In the genomic region with DNA sequence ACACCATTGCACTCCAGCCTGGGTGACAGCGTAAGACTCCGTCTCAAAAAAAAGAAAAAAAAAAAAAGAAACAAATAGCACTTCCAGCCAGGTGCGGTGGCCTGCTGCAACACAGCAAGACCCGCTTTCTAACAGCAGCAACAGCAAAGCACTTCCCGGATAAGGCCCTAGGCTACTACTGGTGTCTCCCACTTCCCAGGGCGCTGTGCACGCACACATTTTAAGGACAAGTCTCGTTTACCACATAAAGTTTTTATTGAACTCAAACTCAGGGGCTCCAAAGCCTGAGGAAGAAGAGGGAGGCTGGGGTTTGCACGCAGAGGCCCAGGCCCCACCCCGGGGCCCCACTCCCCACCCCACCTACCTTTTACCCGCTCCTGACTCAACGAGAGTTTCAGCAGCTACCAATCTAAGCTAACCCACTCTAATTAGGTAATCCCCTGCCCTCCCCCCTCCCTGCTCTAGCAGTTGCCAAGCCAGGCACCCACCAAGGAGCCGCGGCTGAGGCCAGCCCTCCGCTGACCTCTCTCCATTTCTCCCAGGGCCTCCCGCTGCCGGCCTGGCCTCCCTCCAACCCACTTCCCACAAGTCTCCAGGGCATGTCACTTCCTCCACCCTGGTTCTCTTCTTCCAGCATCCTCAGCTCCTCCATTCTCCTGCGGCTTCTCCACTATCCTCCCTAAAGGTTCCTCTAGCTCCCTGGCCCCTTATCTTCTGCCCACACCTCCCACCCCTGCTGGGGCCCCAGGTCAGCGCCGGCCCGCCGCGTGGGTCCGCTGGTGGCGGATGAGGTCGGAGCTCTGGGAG, we compare ENCODE assay signal across 15 cellular contexts. TPM values are rescaled to one million over a fixed set of nuclear protein-coding genes. Genes with fewer than 3 reads are reported as not detected.
DNase-seq lines count a peak whose midpoint lies in the region; ATAC-seq, FAIRE-seq and TF ChIP-seq lines count a peak whose summit lies in the region.
"Had no signal": no experiment of that assay in that cellular context is flagged by ENCODE, and none has a peak within 500 bp of the region (broad histone marks: within the 10 kb centered on the region; RNA-seq: fewer than 3 reads in every experiment).

No MANE protein-coding gene starts in this region.

- H3K9me3 Mint-ChIP-seq in activated naive CD4-positive, alpha-beta T cell treated with anti-CD3 and anti-CD28 coated beads for 36 hours, result no peaks in the 10 kb centered on the region
- no peaks in the 10 kb centered on the region for H3K9me3 Mint-ChIP-seq in IgD-negative memory B cell
- H3K9me3 Mint-ChIP-seq: effector memory CD8-positive, alpha-beta T cell had no signal

- H3K4me1 ChIP-seq in GM12878 (ENCODE audit: control insufficient read depth, insufficient read depth, low read length), result peaks cover 15% of the 10 kb centered on the region
- peaks cover 6% of the 10 kb centered on the region for H3K4me1 ChIP-seq in osteoblast (ENCODE audit: insufficient read depth, low read length)
- H3K4me1 ChIP-seq in left lung, result peaks cover 12 to 25% of the 10 kb centered on the region in 2 donors

- H3K9ac ChIP-seq in GM12878 (ENCODE audit: control insufficient read depth, insufficient read depth, low read length), result no peak overlapping the region

- H3K36me3 ChIP-seq in GM12878 (ENCODE audit: control insufficient read depth in 2 of 2, insufficient read depth in 2 of 2, low read length in 1 of 2), result peaks cover 10 to 17% of the 10 kb centered on the region in 2 experiments; a peak in 3 of 4 replicates
- H3K36me3 ChIP-seq in osteoblast (ENCODE audit: insufficient read depth, low read length), result peaks cover 10% of the 10 kb centered on the region
- peaks cover 0 to 43% of the 10 kb centered on the region in 2 donors for H3K36me3 ChIP-seq in left lung

- no peak overlapping the region for H3K4me2 ChIP-seq in GM12878 (ENCODE audit: control insufficient read depth, insufficient read depth)
- H3K4me2 ChIP-seq in osteoblast (ENCODE audit: insufficient read depth, low read length), result no peak overlapping the region

- CTCF ChIA-PET in activated naive CD4-positive, alpha-beta T cell treated with anti-CD3 and anti-CD28 coated beads for 36 hours (lab: Charles Lee), result interaction anchor here (0.6 to 1.2 kb wide), 2 partner anchors 16 to 75 kb away, joined by 3 to 4 read pairs; no protein-coding TSS in a partner anchor
- CTCF ChIA-PET in GM12878 (lab: Yijun Ruan, JAX), result interaction anchor here (0.6 kb wide), 1 partner anchor 48 kb away, joined by 3 read pairs; a partner anchor contains a TSS

- H3K4me3 ChIP-seq in GM12878, result no peak overlapping the region
- H3K4me3 ChIP-seq in osteoblast (ENCODE audit: insufficient read depth, low read length), result no peak overlapping the region
- H3K4me3 ChIP-seq in left lung, result no peak overlapping the region

- BruUV-seq in GM12878 (replicated peaks; lab: Mats Ljungman, UMichigan), result no TSS peak

- TF ChIP-seq CTCF in GM12878 (IDR thresholded peaks at IDR 0.05 in 2 of 3, conservative IDR thresholded peaks at IDR 0.05 in 1 of 3; ENCODE audit: control insufficient read depth in 2 of 3, extremely low read depth in 1 of 3, insufficient read depth in 1 of 3, low read depth in 3 of 3, low read length in 3 of 3) (no peak), osteoblast (IDR thresholded peaks at IDR 0.05; ENCODE audit: extremely low read depth, low read depth, low read length) (no peak), left lung (IDR thresholded peaks at IDR 0.05) (no peak)

- TF ChIP-seq POLR2A in GM12878 (IDR thresholded peaks at IDR 0.05; ENCODE audit: low read depth, low read length), result no peak; the same call in 1 of the 2 replicates

- POLR2A ChIA-PET in GM12878 (lab: Charles Lee), result interaction anchor here (0.9 to 1.5 kb wide), 2 partner anchors 11 to 26 kb away, joined by 3 to 6 read pairs; a partner anchor contains a TSS

- no peak overlapping the region for H3K4me3 Mint-ChIP-seq in activated naive CD4-positive, alpha-beta T cell treated with anti-CD3 and anti-CD28 coated beads for 36 hours
- peak overlapping the region in 1 of 4 donors; percentile 49 for H3K4me3 Mint-ChIP-seq in IgD-negative memory B cell

- H3K27me3 Mint-ChIP-seq in activated naive CD4-positive, alpha-beta T cell treated with anti-CD3 and anti-CD28 coated beads for 36 hours (ENCODE audit: low read depth), result no peaks in the 10 kb centered on the region
- H3K27me3 Mint-ChIP-seq in IgD-negative memory B cell, result no peaks in the 10 kb centered on the region
- H3K27me3 Mint-ChIP-seq: effector memory CD8-positive, alpha-beta T cell had no signal

- H3K27ac ChIP-seq in GM12878 (ENCODE audit: control insufficient read depth, insufficient read depth) (no peak overlapping the region), osteoblast (ENCODE audit: low read depth, low read length) (no peak overlapping the region), left lung (no peak overlapping the region)

- H2AFZ ChIP-seq in GM12878 (ENCODE audit: control insufficient read depth, low read depth, low read length) (no peak overlapping the region), osteoblast (ENCODE audit: low read length) (no peak overlapping the region)

- peak; percentile 29 for DNase-seq in activated naive CD4-positive, alpha-beta T cell treated with Interleukin-2 at 50 U/mL for 16 hours
- no peak for DNase-seq in activated naive CD4-positive, alpha-beta T cell treated with anti-CD3 and anti-CD28 coated beads for 36 hours
- no peak for DNase-seq in GM12878 (ENCODE audit: low read depth, low spot score)
- peak; percentile 82 for DNase-seq in osteoblast (ENCODE audit: insufficient read length, low spot score, missing footprints)
- no peak for DNase-seq in left lung
- DNase-seq in SIG-M5 treated with dmso at 0.1 percent for 504 hours (lab: John Stamatoyannopoulos, UW; ENCODE audit: unreplicated experiment), result no peak
- DNase-seq in T-helper 9 cell, result no peak
- DNase-seq: activated effector memory CD4-positive, alpha-beta T cell treated with anti-CD3 and anti-CD28 coated beads, Interleukin-2, amount 50 U/mL, for 16 hours; effector memory CD8-positive, alpha-beta T cell; IMR-90; left colon; SIG-M5 had no signal

- RAD21 ChIA-PET in GM12878 (lab: Charles Lee; ENCODE audit: unreplicated experiment), result no interaction called here

- no peaks in the 10 kb centered on the region for H3K27me3 ChIP-seq in GM12878 (replicated peaks in 1 of 2; ENCODE audit: control insufficient read depth in 2 of 2, insufficient read depth in 2 of 2, low read length in 1 of 2)
- no peaks in the 10 kb centered on the region for H3K27me3 ChIP-seq in osteoblast (ENCODE audit: insufficient read depth, low read length)
- H3K27me3 ChIP-seq in left lung, result no peaks in the 10 kb centered on the region

- H3K4me1 Mint-ChIP-seq in activated naive CD4-positive, alpha-beta T cell treated with anti-CD3 and anti-CD28 coated beads for 36 hours (ENCODE audit: low read depth), result peaks cover 15% of the 10 kb centered on the region
- H3K4me1 Mint-ChIP-seq in IgD-negative memory B cell, result peaks cover 9 to 14% (median 12%) of the 10 kb centered on the region in 3 donors

- H3K9me3 ChIP-seq in GM12878 (replicated peaks; ENCODE audit: control insufficient read depth, insufficient read depth, low read length), result no peaks in the 10 kb centered on the region
- H3K9me3 ChIP-seq in osteoblast (ENCODE audit: low read depth, low read length), result no peaks in the 10 kb centered on the region
- H3K9me3 ChIP-seq in left lung, result no peaks in the 10 kb centered on the region

- SMC1A ChIA-PET in GM12878 (lab: Charles Lee; ENCODE audit: uncharacterized antibody, unreplicated experiment), result no interaction called here

- in situ Hi-C loops in GM12878 (cut with MboI), result no loop called here

- H3K27ac Mint-ChIP-seq in activated naive CD4-positive, alpha-beta T cell treated with anti-CD3 and anti-CD28 coated beads for 36 hours, result no peak overlapping the region
- peak overlapping the region in 2 of 3 donors; percentile 46 to 92 for H3K27ac Mint-ChIP-seq in IgD-negative memory B cell

- no peak for ATAC-seq in GM12878
- no peak for ATAC-seq in left lung
- ATAC-seq: effector memory CD8-positive, alpha-beta T cell; left colon had no signal

- intact Hi-C loops in activated naive CD4-positive, alpha-beta T cell treated with anti-CD3 and anti-CD28 coated beads for 36 hours (cut with micrococcal nuclease), result no loop called here
- intact Hi-C loops in GM12878 (cut with micrococcal nuclease; ENCODE audit: unreplicated experiment) (no loop called here), left lung (cut with DNase I) (no loop called here)

- no peak for FAIRE-seq in GM12878 (lab: Jason Lieb, UNC)
- FAIRE-seq: bronchial epithelial cell, TTC549 had no signal

- 92% methylated on average over 23 of the region's 26 CpGs for WGBS in GM12878 (ENCODE audit: insufficient coverage, insufficient replicate concordance, low lambda C conversion rate, missing lambda C conversion rate)

- TF ChIP-seq RAD21 in GM12878 (IDR thresholded peaks at IDR 0.05; ENCODE audit: insufficient read depth, low read depth, low read length), result no peak

- H4K20me1 ChIP-seq in GM12878 (ENCODE audit: control insufficient read depth, insufficient read depth) (no peaks in the 10 kb centered on the region), osteoblast (ENCODE audit: insufficient read depth, low read length) (no peaks in the 10 kb centered on the region)

- H3K36me3 Mint-ChIP-seq in activated naive CD4-positive, alpha-beta T cell treated with anti-CD3 and anti-CD28 coated beads for 36 hours (ENCODE audit: low read depth), result peaks cover 19% of the 10 kb centered on the region
- H3K36me3 Mint-ChIP-seq in IgD-negative memory B cell, result peaks cover 3% of the 10 kb centered on the region

- H3K79me2 ChIP-seq in GM12878 (ENCODE audit: control insufficient read depth, insufficient read depth, low read length) (no peaks in the 10 kb centered on the region), osteoblast (ENCODE audit: insufficient read depth, low read length) (no peaks in the 10 kb centered on the region)

- no peak for TF ChIP-seq EP300 in GM12878 (IDR thresholded peaks at IDR 0.05; ENCODE audit: borderline replicate concordance in 1 of 2, control insufficient read depth in 1 of 2, low read depth in 2 of 2, low read length in 2 of 2)

RNA-seq across cellular contexts. Expression of a gene that starts 2.4 kb away (rescaled TPM):
- total RNA-seq in activated naive CD4-positive, alpha-beta T cell treated with anti-CD3 and anti-CD28 coated beads for 36 hours, result 1 to 10 TPM; 7.8 to 8.3 TPM
- polyA plus RNA-seq in IgD-negative memory B cell, result 12.7 TPM
- 21.4 and 21.5 TPM in 2 replicates for total RNA-seq in GM12878 (2013; cell fraction: nucleolus; rRNA removed)
- 18.3 and 21.3 TPM in 2 replicates for total RNA-seq in GM12878 (2014; rRNA removed)
- total RNA-seq in GM12878 (2014; rRNA removed; fragmentation: Illumina TruSeq; extraction: Trizol), result 9.8 TPM in 2 replicates
- 17.3 and 19.3 TPM in 2 replicates for total RNA-seq in GM12878 (2021)
- 9.3 TPM for polyA plus RNA-seq in GM12878 (2011; ENCODE audit: low read depth)
- 8.8 and 13.2 TPM in 2 replicates for polyA plus RNA-seq in GM12878 (2011; rRNA removed)
- polyA plus RNA-seq in GM12878 (2011; cell fraction: cytosol; rRNA removed), result 22.5 and 28.3 TPM in 2 replicates
- 50.1 and 58.1 TPM in 2 replicates for polyA plus RNA-seq in GM12878 (2011; cell fraction: nucleus; rRNA removed)
- 16.7 and 18.1 TPM in 2 replicates for polyA plus RNA-seq in GM12878 (2012)
- polyA plus RNA-seq in GM12878 (2014; fragmentation: Illumina TruSeq; extraction: Trizol), result 8.2 and 8.3 TPM in 2 replicates
- under 1 TPM; 0.05 to 0.06 TPM for polyA plus RNA-seq in GM12878 (2014; fragmentation: Nextera tagmentation; extraction: Ambion mirVana)
- 23.1 and 24.5 TPM in 2 replicates for polyA plus RNA-seq in GM12878 (2014; rRNA removed)
- polyA plus RNA-seq in GM12878 (2016; fragmentation: Nextera tagmentation; extraction: Ambion mirVana), result 1 to 10 TPM; 2.6 to 2.7 TPM
- polyA minus RNA-seq in GM12878 (2011; rRNA and poly(A)+ RNA removed), result 7.2 and 22.8 TPM in 2 replicates
- 11.4 and 12.8 TPM in 2 replicates for polyA minus RNA-seq in GM12878 (2011; cell fraction: cytosol; rRNA and poly(A)+ RNA removed)
- polyA minus RNA-seq in GM12878 (2011; cell fraction: nucleus; rRNA and poly(A)+ RNA removed), result 5.6 and 10.4 TPM in 2 replicates
- 22.7 and 25.0 TPM in 2 replicates for total RNA-seq in osteoblast
- total RNA-seq in left lung, result 10 to 100 TPM; 26.1 to 26.4 TPM

RNA-seq across cellular contexts. Expression of a gene that starts 10.7 kb away (rescaled TPM):
- total RNA-seq in activated naive CD4-positive, alpha-beta T cell treated with anti-CD3 and anti-CD28 coated beads for 36 hours, result 1 to 10 TPM; 5.1 to 6.1 TPM
- 14.8 TPM for polyA plus RNA-seq in IgD-negative memory B cell
- total RNA-seq in GM12878 (2013; cell fraction: nucleolus; rRNA removed), result 18.5 and 22.3 TPM in 2 replicates
- total RNA-seq in GM12878 (2014; rRNA removed), result 13.0 and 14.3 TPM in 2 replicates
- 5.0 and 5.8 TPM in 2 replicates for total RNA-seq in GM12878 (2014; rRNA removed; fragmentation: Illumina TruSeq; extraction: Trizol)
- total RNA-seq in GM12878 (2021), result 10.7 and 12.0 TPM in 2 replicates
- polyA plus RNA-seq in GM12878 (2011; ENCODE audit: low read depth), result 2.4 TPM
- polyA plus RNA-seq in GM12878 (2011; rRNA removed), result 2.7 and 3.3 TPM in 2 replicates
- polyA plus RNA-seq in GM12878 (2011; cell fraction: cytosol; rRNA removed), result 4.7 and 5.0 TPM in 2 replicates
- polyA plus RNA-seq in GM12878 (2011; cell fraction: nucleus; rRNA removed), result 3.3 and 4.6 TPM in 2 replicates
- polyA plus RNA-seq in GM12878 (2012), result 4.5 TPM in 2 replicates
- polyA plus RNA-seq in GM12878 (2014; fragmentation: Illumina TruSeq; extraction: Trizol), result 5.1 and 5.7 TPM in 2 replicates
- polyA plus RNA-seq in GM12878 (2014; fragmentation: Nextera tagmentation; extraction: Ambion mirVana), result 1 to 10 TPM; 1.0 to 1.2 TPM
- polyA plus RNA-seq in GM12878 (2014; rRNA removed), result 11.5 and 12.1 TPM in 2 replicates
- polyA plus RNA-seq in GM12878 (2016; fragmentation: Nextera tagmentation; extraction: Ambion mirVana), result 1 to 10 TPM; 8.6 to 8.8 TPM
- 5.1 and 6.7 TPM in 2 replicates for polyA minus RNA-seq in GM12878 (2011; rRNA and poly(A)+ RNA removed)
- polyA minus RNA-seq in GM12878 (2011; cell fraction: cytosol; rRNA and poly(A)+ RNA removed), result 2.3 and 3.8 TPM in 2 replicates
- polyA minus RNA-seq in GM12878 (2011; cell fraction: nucleus; rRNA and poly(A)+ RNA removed), result 6.5 and 10.4 TPM in 2 replicates
- total RNA-seq in osteoblast, result 16.6 and 17.1 TPM in 2 replicates
- 10 to 100 TPM in 1 of 2 donors, 1 to 10 TPM in 1; 6.6 to 11.8 TPM for total RNA-seq in left lung

RNA-seq across cellular contexts. Expression of a gene that starts 34.2 kb away (rescaled TPM):
- total RNA-seq in activated naive CD4-positive, alpha-beta T cell treated with anti-CD3 and anti-CD28 coated beads for 36 hours, result 1 to 10 TPM; 7.6 to 9.5 TPM
- polyA plus RNA-seq in IgD-negative memory B cell (6.2 TPM), GM12878 (2011; rRNA removed) (2.7 and 2.8 TPM in 2 replicates), GM12878 (2014; fragmentation: Illumina TruSeq; extraction: Trizol) (2.8 and 3.2 TPM in 2 replicates), GM12878 (2014; fragmentation: Nextera tagmentation; extraction: Ambion mirVana) (1 to 10 TPM in 1 of 2 experiments, under 1 TPM in 1; 0.61 to 1.6 TPM), GM12878 (2014; rRNA removed) (9.5 and 10.8 TPM in 2 replicates), GM12878 (2016; fragmentation: Nextera tagmentation; extraction: Ambion mirVana) (1 to 10 TPM; 4.2 to 4.8 TPM)
- total RNA-seq in GM12878 (2013; cell fraction: nucleolus; rRNA removed), result 16.0 TPM in 2 replicates
- total RNA-seq in GM12878 (2014; rRNA removed) (9.0 and 9.2 TPM in 2 replicates), GM12878 (2014; rRNA removed; fragmentation: Illumina TruSeq; extraction: Trizol) (3.4 and 3.5 TPM in 2 replicates), GM12878 (2021) (11.2 and 11.9 TPM in 2 replicates), osteoblast (5.3 and 7.6 TPM in 2 replicates), left lung (1 to 10 TPM; 7.4 to 9.0 TPM)
- polyA plus RNA-seq in GM12878 (2011; ENCODE audit: low read depth), result 3.2 TPM
- 5.7 and 5.8 TPM in 2 replicates for polyA plus RNA-seq in GM12878 (2011; cell fraction: cytosol; rRNA removed)
- polyA plus RNA-seq in GM12878 (2011; cell fraction: nucleus; rRNA removed), result 5.2 and 7.8 TPM in 2 replicates
- polyA plus RNA-seq in GM12878 (2012), result 5.6 and 6.1 TPM in 2 replicates
- 1.6 and 3.5 TPM in 2 replicates for polyA minus RNA-seq in GM12878 (2011; rRNA and poly(A)+ RNA removed)
- 4.0 and 4.4 TPM in 2 replicates for polyA minus RNA-seq in GM12878 (2011; cell fraction: cytosol; rRNA and poly(A)+ RNA removed)
- polyA minus RNA-seq in GM12878 (2011; cell fraction: nucleus; rRNA and poly(A)+ RNA removed), result 2.8 and 4.6 TPM in 2 replicates

RNA-seq across cellular contexts. Expression of a gene that starts 47.5 kb away (rescaled TPM):
- total RNA-seq in activated naive CD4-positive, alpha-beta T cell treated with anti-CD3 and anti-CD28 coated beads for 36 hours, result 1 to 10 TPM; 3.7 to 3.9 TPM
- polyA plus RNA-seq in IgD-negative memory B cell, result 40.7 TPM
- total RNA-seq in GM12878 (2013; cell fraction: nucleolus; rRNA removed), result 16.5 and 18.2 TPM in 2 replicates
- 12.5 and 13.6 TPM in 2 replicates for total RNA-seq in GM12878 (2014; rRNA removed)
- total RNA-seq in GM12878 (2014; rRNA removed; fragmentation: Illumina TruSeq; extraction: Trizol), result 7.4 and 8.6 TPM in 2 replicates
- total RNA-seq in GM12878 (2021), result 9.2 and 12.6 TPM in 2 replicates
- polyA plus RNA-seq in GM12878 (2011; ENCODE audit: low read depth), result 1.7 TPM
- 6.0 and 6.3 TPM in 2 replicates for polyA plus RNA-seq in GM12878 (2011; rRNA removed)
- polyA plus RNA-seq in GM12878 (2011; cell fraction: cytosol; rRNA removed), result 5.5 and 8.8 TPM in 2 replicates
- polyA plus RNA-seq in GM12878 (2011; cell fraction: nucleus; rRNA removed), result 8.9 and 11.8 TPM in 2 replicates
- 5.8 and 8.9 TPM in 2 replicates for polyA plus RNA-seq in GM12878 (2012)
- polyA plus RNA-seq in GM12878 (2014; fragmentation: Illumina TruSeq; extraction: Trizol), result 2.7 and 8.5 TPM in 2 replicates
- under 1 TPM; 0.14 to 0.88 TPM for polyA plus RNA-seq in GM12878 (2014; fragmentation: Nextera tagmentation; extraction: Ambion mirVana)
- polyA plus RNA-seq in GM12878 (2014; rRNA removed), result 12.9 and 13.7 TPM in 2 replicates
- polyA plus RNA-seq in GM12878 (2016; fragmentation: Nextera tagmentation; extraction: Ambion mirVana), result 10 to 100 TPM; 16.2 to 17.4 TPM
- polyA minus RNA-seq in GM12878 (2011; rRNA and poly(A)+ RNA removed), result 1.2 and 2.8 TPM in 2 replicates
- 2.0 and 2.2 TPM in 2 replicates for polyA minus RNA-seq in GM12878 (2011; cell fraction: cytosol; rRNA and poly(A)+ RNA removed)
- polyA minus RNA-seq in GM12878 (2011; cell fraction: nucleus; rRNA and poly(A)+ RNA removed), result 5.1 and 8.8 TPM in 2 replicates
- 10.9 and 12.3 TPM in 2 replicates for total RNA-seq in osteoblast
- total RNA-seq in left lung, result 10 to 100 TPM; 11.8 to 12.3 TPM

RNA-seq across cellular contexts. Expression of a gene that starts 51.4 kb away (rescaled TPM):
- 10 to 100 TPM; 83.8 to 89.0 TPM for total RNA-seq in activated naive CD4-positive, alpha-beta T cell treated with anti-CD3 and anti-CD28 coated beads for 36 hours
- polyA plus RNA-seq in IgD-negative memory B cell (51.9 TPM), GM12878 (2011; rRNA removed) (73.8 and 97.2 TPM in 2 replicates), GM12878 (2014; fragmentation: Illumina TruSeq; extraction: Trizol) (140 and 185 TPM in 2 replicates), GM12878 (2014; fragmentation: Nextera tagmentation; extraction: Ambion mirVana) (10 to 100 TPM; 10.7 to 12.1 TPM), GM12878 (2014; rRNA removed) (96.5 and 104 TPM in 2 replicates), GM12878 (2016; fragmentation: Nextera tagmentation; extraction: Ambion mirVana) (100 to 1,000 TPM; 109 to 111 TPM)
- total RNA-seq in GM12878 (2013; cell fraction: nucleolus; rRNA removed), result 150 and 164 TPM in 2 replicates
- total RNA-seq in GM12878 (2014; rRNA removed) (62.8 and 91.0 TPM in 2 replicates), GM12878 (2014; rRNA removed; fragmentation: Illumina TruSeq; extraction: Trizol) (56.2 and 65.6 TPM in 2 replicates), GM12878 (2021) (170 TPM in 2 replicates), osteoblast (0.36 TPM in 1 of 2 replicates, not detected in the other), left lung (10 to 100 TPM; 19.9 to 60.2 TPM)
- polyA plus RNA-seq in GM12878 (2011; ENCODE audit: low read depth), result 33.4 TPM
- 104 and 127 TPM in 2 replicates for polyA plus RNA-seq in GM12878 (2011; cell fraction: cytosol; rRNA removed)
- 199 and 213 TPM in 2 replicates for polyA plus RNA-seq in GM12878 (2011; cell fraction: nucleus; rRNA removed)
- 64.4 and 120 TPM in 2 replicates for polyA plus RNA-seq in GM12878 (2012)
- polyA minus RNA-seq in GM12878 (2011; rRNA and poly(A)+ RNA removed), result 106 and 131 TPM in 2 replicates
- 80.5 and 81.6 TPM in 2 replicates for polyA minus RNA-seq in GM12878 (2011; cell fraction: cytosol; rRNA and poly(A)+ RNA removed)
- 99.7 and 175 TPM in 2 replicates for polyA minus RNA-seq in GM12878 (2011; cell fraction: nucleus; rRNA and poly(A)+ RNA removed)
- total RNA-seq: bronchial epithelial cell, IMR-90 had no signal
- polyA plus RNA-seq: IMR-90 had no signal

Comparison
In these comparisons a context has a peak if more than half of its experiments do, and no peak if none do; other contexts are left out.
1. DNase-seq: peak in activated naive CD4-positive, alpha-beta T cell treated with Interleukin-2 at 50 U/mL for 16 hours (single experiment) and osteoblast (single experiment); none in activated naive CD4-positive, alpha-beta T cell treated with anti-CD3 and anti-CD28 coated beads for 36 hours (single experiment), GM12878 (single experiment), left lung (0 of 2), SIG-M5 treated with dmso at 0.1 percent for 504 hours (single experiment) and T-helper 9 cell (single experiment).